ENCODE assay signal across 1 cellular context in the genomic region with DNA sequence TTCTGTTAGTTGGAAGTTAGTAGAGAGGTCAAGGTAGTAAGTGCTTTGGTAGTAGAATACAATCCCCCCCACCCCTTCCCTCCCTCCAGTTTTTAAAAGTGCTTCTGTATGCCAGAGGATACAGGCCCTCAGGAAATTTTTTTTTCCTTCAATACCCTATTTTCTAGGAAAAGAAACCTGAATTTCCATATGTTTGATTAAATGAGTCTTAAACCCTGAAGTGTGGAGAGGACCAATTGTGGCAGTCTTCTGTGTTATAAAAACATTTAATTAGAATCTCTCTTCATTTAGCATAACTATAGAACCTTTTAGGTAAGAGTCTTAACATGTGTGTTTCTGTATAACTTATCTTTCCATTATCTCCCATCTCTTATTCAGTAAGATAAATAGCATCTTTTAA.
TF ChIP-seq lines count a peak whose summit lies in the region.

No MANE protein-coding gene starts in this region.

TF ChIP-seq in WTC11, 78 proteins besides CTCF, POLR2A, EP300 and RAD21 (continued from another document):
- TF ChIP-seq, protein P1, sequence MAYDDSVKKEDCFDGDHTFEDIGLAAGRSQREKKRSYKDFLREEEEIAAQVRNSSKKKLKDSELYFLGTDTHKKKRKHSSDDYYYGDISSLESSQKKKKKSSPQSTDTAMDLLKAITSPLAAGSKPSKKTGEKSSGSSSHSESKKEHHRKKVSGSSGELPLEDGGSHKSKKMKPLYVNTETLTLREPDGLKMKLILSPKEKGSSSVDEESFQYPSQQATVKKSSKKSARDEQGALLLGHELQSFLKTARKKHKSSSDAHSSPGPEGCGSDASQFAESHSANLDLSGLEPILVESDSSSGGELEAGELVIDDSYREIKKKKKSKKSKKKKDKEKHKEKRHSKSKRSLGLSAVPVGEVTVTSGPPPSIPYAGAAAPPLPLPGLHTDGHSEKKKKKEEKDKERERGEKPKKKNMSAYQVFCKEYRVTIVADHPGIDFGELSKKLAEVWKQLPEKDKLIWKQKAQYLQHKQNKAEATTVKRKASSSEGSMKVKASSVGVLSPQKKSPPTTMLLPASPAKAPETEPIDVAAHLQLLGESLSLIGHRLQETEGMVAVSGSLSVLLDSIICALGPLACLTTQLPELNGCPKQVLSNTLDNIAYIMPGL (CRISPR knock-in tag; IDR thresholded peaks at IDR 0.05) = no peak
TF ChIP-seq in WTC11: peak in this region for 0.
